Comparison of ENCODE assay signal across 10 cellular contexts in genomic region chr10:47261121-47261520, GRCh38. TPM values are rescaled to one million over a fixed set of nuclear protein-coding genes. Genes with fewer than 3 reads are reported as not detected.
A peak's percentile ranks its signal among the peaks of the same experiment; 100 is the strongest.
DNase-seq lines count a peak whose midpoint lies in the region; ATAC-seq lines count a peak whose summit lies in the region.
"Had no signal": no experiment of that assay in that cellular context is flagged by ENCODE, and none has a peak within 500 bp of the region (broad histone marks: within the 10 kb centered on the region; RNA-seq: fewer than 3 reads in every experiment).

No MANE protein-coding gene starts in this region.

- H3K4me1 ChIP-seq in aorta (ENCODE audit: control insufficient read depth in 1 of 2, insufficient read depth in 2 of 2, low read length in 2 of 2) = no peaks in the 10 kb centered on the region

- H3K4me3 ChIP-seq in aorta (ENCODE audit: low read length in 2 of 2) = no peak overlapping the region

- WGBS in aorta, 2 donors = 91 to 95% methylated on average over 1 of the region's 1 CpG

- no peaks in the 10 kb centered on the region for H3K36me3 ChIP-seq in aorta (ENCODE audit: control insufficient read depth in 1 of 2, insufficient read depth in 2 of 2, low read length in 1 of 2)

- H3K27me3 ChIP-seq in aorta (ENCODE audit: control insufficient read depth in 1 of 2, insufficient read depth in 2 of 2, low read length in 1 of 2) = no peaks in the 10 kb centered on the region

- DNase-seq in GM19238 (ENCODE audit: insufficient read length, low spot score) (peak; percentile 60), NCI-H2171 (lab: John Stamatoyannopoulos, UW) (no peak), aorta (no peak), UCSD-AML1 (lab: John Stamatoyannopoulos, UW; ENCODE audit: unreplicated experiment) (no peak), NCI-H146 (lab: John Stamatoyannopoulos, UW) (no peak)
- peak; percentile 20 for DNase-seq in activated CD4-positive, alpha-beta T cell treated with anti-CD3 and anti-CD28 coated beads for 1 hour
- DNase-seq in stimulated activated CD4-positive, alpha-beta T cell treated with anti-CD3 and anti-CD28 coated beads, Interleukin-15, amount 100 ng/mL, for 48 hours (ENCODE audit: low read depth in 2 of 2) = peak; percentile 28 to 38

- intact Hi-C loops in aorta (cut with DNase I) = no loop called here

- H3K27ac ChIP-seq in aorta (ENCODE audit: low read depth in 1 of 2, low read length in 2 of 2) = no peak overlapping the region
- H3K27ac ChIP-seq: epithelial cell of prostate had no signal

- H3K9me3 ChIP-seq in aorta (ENCODE audit: control insufficient read depth, low read length) = no peaks in the 10 kb centered on the region

- ATAC-seq in HG03025 (IDR thresholded peaks at IDR 0.05; ENCODE audit: low FRiP score, unreplicated experiment) (peak; percentile 99), aorta (ENCODE audit: low FRiP score) (no peak)

RNA-seq across cellular contexts. Expression of gene GDF10, which starts 38.9 kb away (rescaled TPM):
- total RNA-seq in aorta = 10 to 100 TPM in 1 of 2 donors, 1 to 10 TPM in 1; 3.8 to 27.5 TPM
- under 1 TPM in 1 of 2 donors, not detected in 1; 0.10 TPM for polyA plus RNA-seq in aorta
- total RNA-seq: LHCN-M2 had no signal

Comparison
In these comparisons a context has a peak if more than half of its experiments do, and no peak if none do; other contexts are left out.
1. DNase-seq: peak in GM19238 (single experiment), activated CD4-positive, alpha-beta T cell treated with anti-CD3 and anti-CD28 coated beads for 1 hour (single experiment) and stimulated activated CD4-positive, alpha-beta T cell treated with anti-CD3 and anti-CD28 coated beads, Interleukin-15, amount 100 ng/mL, for 48 hours (2 of 2); none in NCI-H2171 (single experiment), aorta (0 of 2), UCSD-AML1 (single experiment) and NCI-H146 (single experiment).